37 cellular contexts compared by ENCODE assay signal in genomic region chr14:96781371-96781770, GRCh38.
"Had no signal": no experiment of that assay in that cellular context is flagged by ENCODE, and none has a peak within 500 bp of the region (broad histone marks: within the 10 kb centered on the region; RNA-seq: fewer than 3 reads in every experiment).

No MANE protein-coding gene starts in this region.

- H3K36me3 ChIP-seq: adrenal gland, ascending aorta, brain microvascular endothelial cell, breast epithelium, cardiac muscle cell had no signal

- H3K4me1 ChIP-seq: adrenal gland, ascending aorta, body of pancreas, breast epithelium had no signal

- H3K36me3 Mint-ChIP-seq: activated naive CD4-positive, alpha-beta T cell treated with anti-CD3 and anti-CD28 coated beads, Interleukin-2, amount 10 ng/mL, durations not matched to agents 7 days and 5 days; activated naive CD4-positive, alpha-beta T cell treated with anti-CD3 and anti-CD28 coated beads, Interleukin-2, amount 50 U/mL, for 24 hours; activated naive CD4-positive, alpha-beta T cell treated with anti-CD3 and anti-CD28 coated beads, Interleukin-2, amount 50 U/mL, for 72 hours; activated naive CD8-positive, alpha-beta T cell; activated naive CD8-positive, alpha-beta T cell treated with anti-CD3 and anti-CD28 coated beads for 36 hours; activated naive CD8-positive, alpha-beta T cell treated with anti-CD3 and anti-CD28 coated beads, Interleukin-2, amount 10 ng/mL, durations not matched to agents 7 days and 5 days; brain had no signal

- DNase-seq: activated effector memory CD4-positive, alpha-beta T cell treated with anti-CD3 and anti-CD28 coated beads, Interleukin-2, amount 50 U/mL, for 16 hours; activated effector memory CD4-positive, alpha-beta T cell treated with Interleukin-2 at 50 U/mL for 16 hours; activated gamma-delta T cell; activated naive CD4-positive, alpha-beta T cell; activated naive CD4-positive, alpha-beta T cell treated with anti-CD3 and anti-CD28 coated beads for 36 hours; activated naive CD4-positive, alpha-beta T cell treated with anti-CD3 and anti-CD28 coated beads, Interleukin-2, amount 10 ng/mL, durations not matched to agents 7 days and 5 days; activated naive CD4-positive, alpha-beta T cell treated with anti-CD3 and anti-CD28 coated beads, Interleukin-2, amount 50 U/mL, for 16 hours; activated naive CD4-positive, alpha-beta T cell treated with Interleukin-2 at 50 U/mL for 16 hours; activated naive CD8-positive, alpha-beta T cell treated with anti-CD3 and anti-CD28 coated beads for 36 hours; activated naive CD8-positive, alpha-beta T cell treated with anti-CD3 and anti-CD28 coated beads, Interleukin-2, amount 10 ng/mL, durations not matched to agents 7 days and 5 days; activated naive CD8-positive, alpha-beta T cell treated with anti-CD3 and anti-CD28 coated beads, Interleukin-2, amount 50 U/mL, for 24 hours; activated T-cell treated with anti-CD3 and anti-CD28 coated beads, Interleukin-2, amount 50 U/mL, for 1 hour; activated T-cell treated with anti-CD3 and anti-CD28 coated beads, Interleukin-2, amount 50 U/mL, for 24 hours; activated T-cell treated with anti-CD3 and anti-CD28 coated beads, Interleukin-2, amount 50 U/mL, for 4 hours; activated T-cell treated with anti-CD3 and anti-CD28 coated beads, Interleukin-2, amount 50 U/mL, for 48 hours; activated T-cell treated with anti-CD3 and anti-CD28 coated beads, Interleukin-2, amount 50 U/mL, for 72 hours; adrenal gland; amniotic stem cell; amygdala; anterior cingulate cortex; aorta; body of pancreas; brain microvascular endothelial cell; caudate nucleus; central memory CD4-positive, alpha-beta T cell; cerebellar nuclear complex had no signal

- H3K27ac Mint-ChIP-seq: activated naive CD4-positive, alpha-beta T cell treated with anti-CD3 and anti-CD28 coated beads for 36 hours; activated naive CD4-positive, alpha-beta T cell treated with anti-CD3 and anti-CD28 coated beads, Interleukin-2, amount 10 ng/mL, durations not matched to agents 7 days and 5 days; activated naive CD4-positive, alpha-beta T cell treated with anti-CD3 and anti-CD28 coated beads, Interleukin-2, amount 50 U/mL, for 24 hours; activated naive CD4-positive, alpha-beta T cell treated with anti-CD3 and anti-CD28 coated beads, Interleukin-2, amount 50 U/mL, for 72 hours; activated naive CD8-positive, alpha-beta T cell; activated naive CD8-positive, alpha-beta T cell treated with anti-CD3 and anti-CD28 coated beads for 36 hours; activated naive CD8-positive, alpha-beta T cell treated with anti-CD3 and anti-CD28 coated beads, Interleukin-2, amount 10 ng/mL, durations not matched to agents 7 days and 5 days; activated naive CD8-positive, alpha-beta T cell treated with anti-CD3 and anti-CD28 coated beads, Interleukin-2, amount 50 U/mL, for 24 hours; activated T-cell treated with anti-CD3 and anti-CD28 coated beads, Interleukin-2, amount 50 U/mL, for 24 hours; activated T-cell treated with anti-CD3 and anti-CD28 coated beads, Interleukin-2, amount 50 U/mL, for 72 hours; activated T-helper 1 cell treated with anti-CD3 and anti-CD28 coated beads, Interleukin-12 subunit alpha, Interleukin-12 subunit beta, Interleukin-2, Interleukin-4 antibody, amounts not matched to agents 30 ng/mL and 10 ng/mL and 1 ng/mL, durations not matched to agents 14 hours and 24 hours and 36 hours; activated T-helper 17 cell treated with anti-CD3 and anti-CD28 coated beads, Interleukin-2, amount 50 U/mL, for 72 hours; activated T-helper 2 cell treated with anti-CD3 and anti-CD28 coated beads, Interferon-gamma antibody, Interleukin-2, Interleukin-4, amounts not matched to agents 10 μg/mL and 5 μg/mL and 100 μg/mL, durations not matched to agents 14 hours and 24 hours and 36 hours; brain had no signal

- H3K9me3 ChIP-seq: adrenal gland, ascending aorta, body of pancreas, breast epithelium had no signal

- H3K27ac ChIP-seq: adrenal gland, ascending aorta, body of pancreas, brain microvascular endothelial cell, breast epithelium, cardiac muscle cell had no signal

- H3K4me3 ChIP-seq: adrenal gland, ascending aorta, body of pancreas, breast epithelium, cardiac muscle cell had no signal

- H3K4me3 Mint-ChIP-seq: activated naive CD4-positive, alpha-beta T cell treated with anti-CD3 and anti-CD28 coated beads for 36 hours; activated naive CD4-positive, alpha-beta T cell treated with anti-CD3 and anti-CD28 coated beads, Interleukin-2, amount 10 ng/mL, durations not matched to agents 7 days and 5 days; activated naive CD4-positive, alpha-beta T cell treated with anti-CD3 and anti-CD28 coated beads, Interleukin-2, amount 50 U/mL, for 24 hours; activated naive CD8-positive, alpha-beta T cell; activated naive CD8-positive, alpha-beta T cell treated with anti-CD3 and anti-CD28 coated beads for 36 hours; activated naive CD8-positive, alpha-beta T cell treated with anti-CD3 and anti-CD28 coated beads, Interleukin-2, amount 10 ng/mL, durations not matched to agents 7 days and 5 days; activated naive CD8-positive, alpha-beta T cell treated with anti-CD3 and anti-CD28 coated beads, Interleukin-2, amount 50 U/mL, for 24 hours; activated T-cell treated with anti-CD3 and anti-CD28 coated beads, Interleukin-2, amount 50 U/mL, for 24 hours; activated T-cell treated with anti-CD3 and anti-CD28 coated beads, Interleukin-2, amount 50 U/mL, for 4 hours; activated T-cell treated with anti-CD3 and anti-CD28 coated beads, Interleukin-2, amount 50 U/mL, for 72 hours; activated T-helper 1 cell treated with anti-CD3 and anti-CD28 coated beads, Interleukin-12 subunit alpha, Interleukin-12 subunit beta, Interleukin-2, Interleukin-4 antibody, amounts not matched to agents 30 ng/mL and 10 ng/mL and 1 ng/mL, durations not matched to agents 14 hours and 24 hours and 36 hours; activated T-helper 17 cell treated with anti-CD3 and anti-CD28 coated beads, Interleukin-2, amount 50 U/mL, for 72 hours; brain; central memory CD8-positive, alpha-beta T cell had no signal

- H3K9me3 Mint-ChIP-seq: activated naive CD4-positive, alpha-beta T cell treated with anti-CD3 and anti-CD28 coated beads for 36 hours; activated naive CD4-positive, alpha-beta T cell treated with anti-CD3 and anti-CD28 coated beads, Interleukin-2, amount 10 ng/mL, durations not matched to agents 7 days and 5 days; activated naive CD4-positive, alpha-beta T cell treated with anti-CD3 and anti-CD28 coated beads, Interleukin-2, amount 50 U/mL, for 24 hours; activated naive CD4-positive, alpha-beta T cell treated with anti-CD3 and anti-CD28 coated beads, Interleukin-2, amount 50 U/mL, for 72 hours; activated naive CD8-positive, alpha-beta T cell treated with anti-CD3 and anti-CD28 coated beads for 36 hours; activated naive CD8-positive, alpha-beta T cell treated with anti-CD3 and anti-CD28 coated beads, Interleukin-2, amount 10 ng/mL, durations not matched to agents 7 days and 5 days; activated naive CD8-positive, alpha-beta T cell treated with anti-CD3 and anti-CD28 coated beads, Interleukin-2, amount 50 U/mL, for 24 hours; activated T-cell treated with anti-CD3 and anti-CD28 coated beads, Interleukin-2, amount 50 U/mL, for 24 hours; activated T-cell treated with anti-CD3 and anti-CD28 coated beads, Interleukin-2, amount 50 U/mL, for 4 hours; activated T-cell treated with anti-CD3 and anti-CD28 coated beads, Interleukin-2, amount 50 U/mL, for 72 hours; activated T-helper 1 cell treated with anti-CD3 and anti-CD28 coated beads, Interleukin-12 subunit alpha, Interleukin-12 subunit beta, Interleukin-2, Interleukin-4 antibody, amounts not matched to agents 30 ng/mL and 10 ng/mL and 1 ng/mL, durations not matched to agents 14 hours and 24 hours and 36 hours; activated T-helper 17 cell treated with anti-CD3 and anti-CD28 coated beads, Interleukin-2, amount 50 U/mL, for 72 hours; activated T-helper 2 cell treated with anti-CD3 and anti-CD28 coated beads, Interferon-gamma antibody, Interleukin-2, Interleukin-4, amounts not matched to agents 10 μg/mL and 5 μg/mL and 100 μg/mL, durations not matched to agents 14 hours and 24 hours and 36 hours; brain; central memory CD8-positive, alpha-beta T cell had no signal

- ATAC-seq: activated naive CD4-positive, alpha-beta T cell treated with anti-CD3 and anti-CD28 coated beads, Interleukin-2, amount 50 U/mL, for 72 hours; activated naive CD8-positive, alpha-beta T cell treated with anti-CD3 and anti-CD28 coated beads, Interleukin-2, amount 50 U/mL, for 24 hours; activated T-cell treated with anti-CD3 and anti-CD28 coated beads, Interleukin-2, amount 50 U/mL, for 4 hours; activated T-cell treated with anti-CD3 and anti-CD28 coated beads, Interleukin-2, amount 50 U/mL, for 72 hours; activated T-helper 17 cell treated with anti-CD3 and anti-CD28 coated beads, Interleukin-2, amount 50 U/mL, for 72 hours; body of pancreas had no signal

- H3K4me1 Mint-ChIP-seq: activated naive CD4-positive, alpha-beta T cell treated with anti-CD3 and anti-CD28 coated beads, Interleukin-2, amount 10 ng/mL, durations not matched to agents 7 days and 5 days; activated naive CD4-positive, alpha-beta T cell treated with anti-CD3 and anti-CD28 coated beads, Interleukin-2, amount 50 U/mL, for 24 hours; activated naive CD8-positive, alpha-beta T cell treated with anti-CD3 and anti-CD28 coated beads for 36 hours; activated naive CD8-positive, alpha-beta T cell treated with anti-CD3 and anti-CD28 coated beads, Interleukin-2, amount 10 ng/mL, durations not matched to agents 7 days and 5 days; activated naive CD8-positive, alpha-beta T cell treated with anti-CD3 and anti-CD28 coated beads, Interleukin-2, amount 50 U/mL, for 24 hours; activated T-helper 17 cell treated with anti-CD3 and anti-CD28 coated beads, Interleukin-2, amount 50 U/mL, for 72 hours; brain; central memory CD8-positive, alpha-beta T cell had no signal

- H3K27me3 ChIP-seq: adrenal gland, ascending aorta, body of pancreas, brain microvascular endothelial cell, breast epithelium, cardiac muscle cell had no signal
